19 cellular contexts compared by ENCODE assay signal in genomic region chr10:613661-614340, GRCh38.
A peak's percentile ranks its signal among the peaks of the same experiment; 100 is the strongest.
DNase-seq lines count a peak whose midpoint lies in the region; ATAC-seq, FAIRE-seq and TF ChIP-seq lines count a peak whose summit lies in the region.
"Had no signal": no experiment of that assay in that cellular context is flagged by ENCODE, and none has a peak within 500 bp of the region (broad histone marks: within the 10 kb centered on the region; RNA-seq: fewer than 3 reads in every experiment).

No MANE protein-coding gene starts in this region.

- H3K4me1 ChIP-seq in breast epithelium (peaks cover 0 to 22% of the 10 kb centered on the region in 2 donors), mammary epithelial cell (ENCODE audit: insufficient read depth, low read length) (no peaks in the 10 kb centered on the region), kidney (ENCODE audit: control insufficient read depth in 1 of 2, insufficient read depth in 1 of 2, low read depth in 1 of 2, low read length in 2 of 2) (peaks cover 17 to 20% of the 10 kb centered on the region in 2 donors), aorta (ENCODE audit: control insufficient read depth in 1 of 2, insufficient read depth in 2 of 2, low read length in 2 of 2) (peaks cover 2 to 4% of the 10 kb centered on the region in 2 donors), testis (peaks cover 7% of the 10 kb centered on the region)

- H2AFZ ChIP-seq in mammary epithelial cell (ENCODE audit: low read depth, low read length) = no peak overlapping the region

- FAIRE-seq in kidney (lab: Jason Lieb, UNC) = no peak

- dilution Hi-C loops in mammary epithelial cell (cut with HindIII; ENCODE audit: low sequenced_read_pairs) = no loop called here

- H3K9me3 ChIP-seq in breast epithelium (no peaks in the 10 kb centered on the region), mammary epithelial cell (replicated peaks; ENCODE audit: insufficient read depth, low read length) (peaks cover 18% of the 10 kb centered on the region), kidney (ENCODE audit: control insufficient read depth in 1 of 2, low read length in 2 of 2) (no peaks in the 10 kb centered on the region), aorta (ENCODE audit: control insufficient read depth, low read length) (no peaks in the 10 kb centered on the region), testis (no peaks in the 10 kb centered on the region)

- no peak overlapping the region for H3K4me2 ChIP-seq in mammary epithelial cell (ENCODE audit: insufficient read depth, low read depth, low read length)
- H3K4me2 ChIP-seq: BLaER1 treated with 17β-estradiol and CSF1 and Interleukin-3, amounts not matched to agents 10 nM and 100 nM had no signal

- in situ Hi-C loops in mammary epithelial cell (cut with MboI; ENCODE audit: low sequenced_read_pairs in 2 of 2) = no loop called here

- WGBS in mammary epithelial cell (ENCODE audit: low coverage, missing lambda C conversion rate) = 15% methylated on average over 7 of the region's 12 CpGs
- WGBS in aorta, 2 donors = 88 to 93% methylated on average over 12 of the region's 12 CpGs
- WGBS in testis, 2 donors = 96 to 97% methylated on average over 12 of the region's 12 CpGs

- H3K27me3 ChIP-seq in breast epithelium = no peaks in the 10 kb centered on the region
- no peaks in the 10 kb centered on the region for H3K27me3 ChIP-seq in mammary epithelial cell (ENCODE audit: insufficient read depth, low read length)
- H3K27me3 ChIP-seq in aorta (ENCODE audit: control insufficient read depth in 1 of 2, insufficient read depth in 2 of 2, low read length in 1 of 2) = no peaks in the 10 kb centered on the region
- no peaks in the 10 kb centered on the region for H3K27me3 ChIP-seq in testis

- no peaks in the 10 kb centered on the region for H3K36me3 Mint-ChIP-seq in progenitor cell of endocrine pancreas (ENCODE audit: insufficient read depth)
- H3K36me3 Mint-ChIP-seq: activated naive CD4-positive, alpha-beta T cell treated with anti-CD3 and anti-CD28 coated beads, Interleukin-2, amount 50 U/mL, for 72 hours; naive thymus-derived CD4-positive, alpha-beta T cell had no signal

- H3K4me1 Mint-ChIP-seq in progenitor cell of endocrine pancreas (ENCODE audit: low read depth) = peaks cover 70% of the 10 kb centered on the region
- H3K4me1 Mint-ChIP-seq: activated CD4-positive, alpha-beta T cell treated with anti-CD3 and anti-CD28 coated beads, Interleukin-2, amount 10 ng/mL, durations not matched to agents 7 days and 5 days had no signal

- no peaks in the 10 kb centered on the region for H4K20me1 ChIP-seq in mammary epithelial cell (ENCODE audit: insufficient read depth, low read length)

- H3K27ac ChIP-seq in breast epithelium (peak overlapping the region; percentile 48 to 68), mammary epithelial cell (ENCODE audit: insufficient read depth, low read depth, low read length) (no peak overlapping the region), kidney (ENCODE audit: low read depth in 2 of 2, low read length in 2 of 2) (no peak overlapping the region), aorta (ENCODE audit: low read depth in 1 of 2, low read length in 2 of 2) (no peak overlapping the region), testis (no peak overlapping the region)
- H3K27ac ChIP-seq: BLaER1 treated with 17β-estradiol and CSF1 and Interleukin-3, amounts not matched to agents 10 nM and 100 nM had no signal

- no peaks in the 10 kb centered on the region for H3K27me3 Mint-ChIP-seq in progenitor cell of endocrine pancreas
- H3K27me3 Mint-ChIP-seq: activated CD4-positive, alpha-beta T cell treated with anti-CD3 and anti-CD28 coated beads, Interleukin-2, amount 10 ng/mL, durations not matched to agents 7 days and 5 days had no signal

- DNase-seq in breast epithelium (ENCODE audit: low spot score in 2 of 2) = no peak
- DNase-seq in mammary epithelial cell = no peak
- DNase-seq in kidney = peak; percentile 53
- no peak for DNase-seq in progenitor cell of endocrine pancreas (ENCODE audit: low spot score, unreplicated experiment)
- peak; percentile 14 to 47 for DNase-seq in aorta
- DNase-seq in testis = no peak
- DNase-seq in NCI-H2107 (lab: John Stamatoyannopoulos, UW) = no peak
- DNase-seq in activated CD4-positive, alpha-beta T cell treated with anti-CD3 and anti-CD28 coated beads, Interleukin-2, amount 50 U/mL, for 48 hours = no peak
- DNase-seq: 8988T; activated CD4-positive, alpha-beta T cell treated with anti-CD3 and anti-CD28 coated beads, Interleukin-2, amount 10 ng/mL, durations not matched to agents 7 days and 5 days; activated T-cell treated with anti-CD3 and anti-CD28 coated beads for 4 hours; effector CD4-positive, alpha-beta T cell; EL; naive thymus-derived CD4-positive, alpha-beta T cell; NCI-H2081 treated with DMSO at 0.1 percent for 48 hours; retina had no signal

- peak overlapping the region in 1 of 3 donors; percentile 4 for H3K4me3 ChIP-seq in breast epithelium
- H3K4me3 ChIP-seq in mammary epithelial cell (replicated peaks in 1 of 3; ENCODE audit: insufficient read depth in 1 of 3, low read depth in 2 of 3, low read length in 3 of 3) = no peak overlapping the region
- H3K4me3 ChIP-seq in kidney (ENCODE audit: low read length in 2 of 2) = no peak overlapping the region
- H3K4me3 ChIP-seq in aorta (ENCODE audit: low read length in 2 of 2) = no peak overlapping the region
- no peak overlapping the region for H3K4me3 ChIP-seq in testis
- H3K4me3 ChIP-seq: BLaER1 treated with 17β-estradiol and CSF1 and Interleukin-3, amounts not matched to agents 10 nM and 100 nM had no signal

- peak overlapping the region; percentile 20 for H3K4me3 Mint-ChIP-seq in progenitor cell of endocrine pancreas (ENCODE audit: low read depth)
- H3K4me3 Mint-ChIP-seq: activated CD4-positive, alpha-beta T cell treated with anti-CD3 and anti-CD28 coated beads, Interleukin-2, amount 10 ng/mL, durations not matched to agents 7 days and 5 days; naive thymus-derived CD4-positive, alpha-beta T cell had no signal

- BruUV-seq in mammary epithelial cell (replicated peaks; lab: Mats Ljungman, UMichigan) = no TSS peak

- H3K9ac ChIP-seq in mammary epithelial cell (ENCODE audit: insufficient read depth, low read length) = no peak overlapping the region
- no peak overlapping the region for H3K9ac ChIP-seq in kidney (ENCODE audit: low read length in 2 of 2)
- H3K9ac ChIP-seq: BLaER1 treated with 17β-estradiol and CSF1 and Interleukin-3, amounts not matched to agents 10 nM and 100 nM had no signal

- H3K36me3 ChIP-seq in breast epithelium (no peaks in the 10 kb centered on the region), mammary epithelial cell (ENCODE audit: insufficient read depth, low read length) (no peaks in the 10 kb centered on the region), kidney (ENCODE audit: control insufficient read depth in 1 of 2, insufficient read depth in 2 of 2, low read length in 2 of 2) (no peaks in the 10 kb centered on the region), aorta (ENCODE audit: control insufficient read depth in 1 of 2, insufficient read depth in 2 of 2, low read length in 1 of 2) (no peaks in the 10 kb centered on the region), testis (ENCODE audit: low read depth, missing control alignments) (no peaks in the 10 kb centered on the region)
- H3K36me3 ChIP-seq: BLaER1 treated with 17β-estradiol and CSF1 and Interleukin-3, amounts not matched to agents 10 nM and 100 nM had no signal

- ATAC-seq in aorta (ENCODE audit: low FRiP score) = peak; percentile 39
- ATAC-seq: activated naive CD4-positive, alpha-beta T cell treated with anti-CD3 and anti-CD28 coated beads, Interleukin-2, amount 50 U/mL, for 72 hours; left lobe of liver; naive thymus-derived CD4-positive, alpha-beta T cell had no signal

- CTCF ChIA-PET in mammary epithelial cell (lab: Charles Lee; ENCODE audit: low non-redundant PET) = no interaction called here

- intact Hi-C loops in breast epithelium (cut with DNase I; ENCODE audit: low total_unique reads) = no loop called here
- intact Hi-C loops in mammary epithelial cell (cut with micrococcal nuclease) = no loop called here
- intact Hi-C loops in kidney (cut with DNase I) = no loop called here
- intact Hi-C loops in aorta (cut with DNase I) = loop anchor here in 1 of 2 donors (5.0 kb wide), 1 partner anchor 68 kb away; no protein-coding TSS in a partner anchor
- intact Hi-C loops in testis (cut with DNase I; ENCODE audit: low total_unique reads) = no loop called here

- H3K27ac Mint-ChIP-seq in progenitor cell of endocrine pancreas = peak overlapping the region; percentile 96
- H3K27ac Mint-ChIP-seq: activated CD4-positive, alpha-beta T cell treated with anti-CD3 and anti-CD28 coated beads, Interleukin-2, amount 10 ng/mL, durations not matched to agents 7 days and 5 days; activated naive CD4-positive, alpha-beta T cell treated with anti-CD3 and anti-CD28 coated beads, Interleukin-2, amount 50 U/mL, for 72 hours; naive thymus-derived CD4-positive, alpha-beta T cell had no signal

- no peak for TF ChIP-seq POLR2A in breast epithelium (IDR thresholded peaks at IDR 0.05)
- TF ChIP-seq POLR2A in testis (IDR thresholded peaks at IDR 0.05) = no peak

- no peaks in the 10 kb centered on the region for H3K79me2 ChIP-seq in mammary epithelial cell (ENCODE audit: insufficient read depth, low read length)

- no peaks in the 10 kb centered on the region for H3K9me3 Mint-ChIP-seq in progenitor cell of endocrine pancreas (ENCODE audit: low read depth)
- H3K9me3 Mint-ChIP-seq: activated CD4-positive, alpha-beta T cell treated with anti-CD3 and anti-CD28 coated beads, Interleukin-2, amount 10 ng/mL, durations not matched to agents 7 days and 5 days; naive thymus-derived CD4-positive, alpha-beta T cell had no signal

- TF ChIP-seq CTCF in breast epithelium (IDR thresholded peaks at IDR 0.05) (no peak), mammary epithelial cell (conservative IDR thresholded peaks at IDR 0.05 in 1 of 2, IDR thresholded peaks at IDR 0.05 in 1 of 2; ENCODE audit: extremely low read depth in 1 of 2, insufficient read depth in 1 of 2, low read depth in 1 of 2, low read length in 2 of 2) (no peak), kidney (IDR thresholded peaks at IDR 0.05; ENCODE audit: borderline replicate concordance, extremely low read depth, insufficient read depth) (no peak), progenitor cell of endocrine pancreas (IDR thresholded peaks at IDR 0.05; ENCODE audit: unreplicated experiment) (no peak), testis (IDR thresholded peaks at IDR 0.05) (no peak)

Comparison
In these comparisons a context has a peak if more than half of its experiments do, and no peak if none do; other contexts are left out.
1. H3K27ac ChIP-seq: peak in breast epithelium (2 of 2); none in mammary epithelial cell (single experiment), kidney (0 of 2), aorta (0 of 2) and testis (0 of 2).
2. DNase-seq: peak in kidney (single experiment) and aorta (2 of 2); none in breast epithelium (0 of 2), mammary epithelial cell (single experiment), progenitor cell of endocrine pancreas (single experiment), testis (single experiment), NCI-H2107 (single experiment) and activated CD4-positive, alpha-beta T cell treated with anti-CD3 and anti-CD28 coated beads, Interleukin-2, amount 50 U/mL, for 48 hours (0 of 2).